In the genomic region with DNA sequence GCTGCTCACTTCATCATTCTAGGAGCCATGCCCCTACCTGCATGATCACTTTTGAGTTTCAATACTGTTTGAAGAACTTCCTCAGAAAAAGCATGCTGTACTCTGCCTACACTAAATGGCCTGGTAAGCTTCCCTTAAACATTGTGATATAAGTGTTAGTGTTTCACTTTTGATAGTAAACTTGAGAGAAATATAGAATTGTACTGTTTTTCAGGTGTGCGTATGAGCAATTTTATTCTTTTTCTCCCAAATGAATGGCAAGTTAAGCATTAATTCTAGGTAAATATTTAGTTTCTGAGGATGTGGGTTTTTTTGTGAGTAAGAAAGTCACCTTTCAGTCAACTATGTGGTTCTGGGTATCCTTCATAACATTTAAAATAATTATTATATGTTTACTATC, we compare ENCODE assay signal across 16 cellular contexts.
"Had no signal": no experiment of that assay in that cellular context is flagged by ENCODE, and none has a peak within 500 bp of the region (broad histone marks: within the 10 kb centered on the region; RNA-seq: fewer than 3 reads in every experiment).

No MANE protein-coding gene starts in this region.

- H3K27ac ChIP-seq: breast epithelium, esophagus squamous epithelium, parathyroid adenoma, tibial artery had no signal

- H3K4me1 ChIP-seq: breast epithelium, esophagus squamous epithelium, parathyroid adenoma, uterus had no signal

- H3K9me3 Mint-ChIP-seq: activated naive CD8-positive, alpha-beta T cell treated with anti-CD3 and anti-CD28 coated beads, Interleukin-2, amount 10 ng/mL, durations not matched to agents 7 days and 5 days had no signal

- DNase-seq: activated CD4-positive, CD25-positive, alpha-beta regulatory T cell treated with anti-CD3 and anti-CD28 coated beads, Interleukin-2, amount 50 U/mL, for 72 hours; activated gamma-delta T cell treated with Interleukin-2 at 50 U/mL for 16 hours; activated naive CD8-positive, alpha-beta T cell treated with anti-CD3 and anti-CD28 coated beads, Interleukin-2, amount 10 ng/mL, durations not matched to agents 7 days and 5 days; activated T-cell treated with anti-CD3 and anti-CD28 coated beads for 4 hours; aorta; esophagus squamous epithelium; foreskin fibroblast; head of caudate nucleus; left colon; naive thymus-derived CD4-positive, alpha-beta T cell; stimulated activated CD4-positive, alpha-beta T cell treated with anti-CD3 and anti-CD28 coated beads, Interleukin-15, amount 100 ng/mL, for 24 hours; stimulated activated CD4-positive, alpha-beta T cell treated with anti-CD3 and anti-CD28 coated beads, Interleukin-4, amount 100 ng/mL, for 24 hours; tibial artery; uterus had no signal

- H3K4me3 Mint-ChIP-seq: activated naive CD8-positive, alpha-beta T cell treated with anti-CD3 and anti-CD28 coated beads, Interleukin-2, amount 10 ng/mL, durations not matched to agents 7 days and 5 days; naive thymus-derived CD4-positive, alpha-beta T cell had no signal

- H3K27ac Mint-ChIP-seq: activated naive CD8-positive, alpha-beta T cell treated with anti-CD3 and anti-CD28 coated beads, Interleukin-2, amount 10 ng/mL, durations not matched to agents 7 days and 5 days had no signal

- H3K27me3 Mint-ChIP-seq: activated naive CD8-positive, alpha-beta T cell treated with anti-CD3 and anti-CD28 coated beads, Interleukin-2, amount 10 ng/mL, durations not matched to agents 7 days and 5 days; naive thymus-derived CD4-positive, alpha-beta T cell had no signal

- ATAC-seq: left colon; naive thymus-derived CD4-positive, alpha-beta T cell had no signal

- H3K27me3 ChIP-seq: breast epithelium, esophagus squamous epithelium, tibial artery, uterus had no signal

- H3K9me3 ChIP-seq: breast epithelium, esophagus squamous epithelium, tibial artery, uterus had no signal
